1 cellular context compared by ENCODE assay signal in the genomic region with DNA sequence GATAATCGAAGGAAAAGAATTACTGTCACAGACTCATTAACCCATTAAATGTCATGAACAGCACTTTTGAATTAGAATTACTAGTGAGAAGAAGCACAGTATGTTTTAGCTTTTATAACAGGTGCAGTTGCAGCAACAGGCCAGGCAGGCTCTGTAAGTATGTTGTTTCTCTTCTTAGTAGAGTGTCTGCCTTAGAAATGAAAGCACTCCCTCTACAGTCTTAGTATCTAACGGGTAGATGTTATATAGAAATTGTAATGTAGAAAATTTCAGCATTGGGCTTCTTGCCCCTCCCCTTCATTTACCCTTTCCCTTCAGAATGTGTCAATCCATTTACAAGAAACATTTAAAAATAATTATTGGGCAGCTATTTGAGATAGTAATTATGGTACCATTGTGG.
TF ChIP-seq lines count a peak whose summit lies in the region.

No MANE protein-coding gene starts in this region.

TF ChIP-seq in GM23338, 12 proteins besides CTCF, POLR2A, EP300 and RAD21 (continued from another document):
- no peak for TF ChIP-seq ZNF462 (CRISPR knock-in tag; IDR thresholded peaks at IDR 0.05)
- TF ChIP-seq ZNF331 (CRISPR knock-in tag; IDR thresholded peaks at IDR 0.05; ENCODE audit: low read depth), result no peak
TF ChIP-seq in GM23338: peak in this region for 0.
